1 cellular context compared by ENCODE assay signal in genomic region chr2:170740660-170741059, GRCh38.
TF ChIP-seq lines count a peak whose summit lies in the region.

No MANE protein-coding gene starts in this region.

TF ChIP-seq in K562, 482 proteins besides CTCF, POLR2A, EP300 and RAD21 (continued from another document):
- TF ChIP-seq MGA (IDR thresholded peaks at IDR 0.05) (peak; percentile 91), TFAP4 (CRISPR knock-in tag; IDR thresholded peaks at IDR 0.05; ENCODE audit: borderline replicate concordance) (peak; percentile 74; the same call in 1 of the 2 replicates), MYC (IDR thresholded peaks at IDR 0.05; ENCODE audit: low read depth, low read length) (peak; percentile 78), MYC (CRISPR knock-in tag; IDR thresholded peaks at IDR 0.05; ENCODE audit: borderline replicate concordance, low read depth) (no peak), TAL1 (IDR thresholded peaks at IDR 0.05) (peak; percentile 58; the same call in 1 of the 2 replicates), SMAD1 (IDR thresholded peaks at IDR 0.05; ENCODE audit: low read depth, low read length, partially characterized antibody) (no peak), TCF3 (CRISPR knock-in tag; IDR thresholded peaks at IDR 0.05) (peak; percentile 79), BCL6 (CRISPR knock-in tag; IDR thresholded peaks at IDR 0.05) (no peak)
- TF ChIP-seq, protein P1, sequence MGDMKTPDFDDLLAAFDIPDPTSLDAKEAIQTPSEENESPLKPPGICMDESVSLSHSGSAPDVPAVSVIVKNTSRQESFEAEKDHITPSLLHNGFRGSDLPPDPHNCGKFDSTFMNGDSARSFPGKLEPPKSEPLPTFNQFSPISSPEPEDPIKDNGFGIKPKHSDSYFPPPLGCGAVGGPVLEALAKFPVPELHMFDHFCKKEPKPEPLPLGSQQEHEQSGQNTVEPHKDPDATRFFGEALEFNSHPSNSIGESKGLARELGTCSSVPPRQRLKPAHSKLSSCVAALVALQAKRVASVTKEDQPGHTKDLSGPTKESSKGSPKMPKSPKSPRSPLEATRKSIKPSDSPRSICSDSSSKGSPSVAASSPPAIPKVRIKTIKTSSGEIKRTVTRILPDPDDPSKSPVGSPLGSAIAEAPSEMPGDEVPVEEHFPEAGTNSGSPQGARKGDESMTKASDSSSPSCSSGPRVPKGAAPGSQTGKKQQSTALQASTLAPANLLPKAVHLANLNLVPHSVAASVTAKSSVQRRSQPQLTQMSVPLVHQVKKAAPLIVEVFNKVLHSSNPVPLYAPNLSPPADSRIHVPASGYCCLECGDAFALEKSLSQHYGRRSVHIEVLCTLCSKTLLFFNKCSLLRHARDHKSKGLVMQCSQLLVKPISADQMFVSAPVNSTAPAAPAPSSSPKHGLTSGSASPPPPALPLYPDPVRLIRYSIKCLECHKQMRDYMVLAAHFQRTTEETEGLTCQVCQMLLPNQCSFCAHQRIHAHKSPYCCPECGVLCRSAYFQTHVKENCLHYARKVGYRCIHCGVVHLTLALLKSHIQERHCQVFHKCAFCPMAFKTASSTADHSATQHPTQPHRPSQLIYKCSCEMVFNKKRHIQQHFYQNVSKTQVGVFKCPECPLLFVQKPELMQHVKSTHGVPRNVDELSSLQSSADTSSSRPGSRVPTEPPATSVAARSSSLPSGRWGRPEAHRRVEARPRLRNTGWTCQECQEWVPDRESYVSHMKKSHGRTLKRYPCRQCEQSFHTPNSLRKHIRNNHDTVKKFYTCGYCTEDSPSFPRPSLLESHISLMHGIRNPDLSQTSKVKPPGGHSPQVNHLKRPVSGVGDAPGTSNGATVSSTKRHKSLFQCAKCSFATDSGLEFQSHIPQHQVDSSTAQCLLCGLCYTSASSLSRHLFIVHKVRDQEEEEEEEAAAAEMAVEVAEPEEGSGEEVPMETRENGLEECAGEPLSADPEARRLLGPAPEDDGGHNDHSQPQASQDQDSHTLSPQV (IDR thresholded peaks at IDR 0.05): 0 out of 2 replicates have a peak, but pooled peaks have one; percentile 45
- TF ChIP-seq, protein P2, sequence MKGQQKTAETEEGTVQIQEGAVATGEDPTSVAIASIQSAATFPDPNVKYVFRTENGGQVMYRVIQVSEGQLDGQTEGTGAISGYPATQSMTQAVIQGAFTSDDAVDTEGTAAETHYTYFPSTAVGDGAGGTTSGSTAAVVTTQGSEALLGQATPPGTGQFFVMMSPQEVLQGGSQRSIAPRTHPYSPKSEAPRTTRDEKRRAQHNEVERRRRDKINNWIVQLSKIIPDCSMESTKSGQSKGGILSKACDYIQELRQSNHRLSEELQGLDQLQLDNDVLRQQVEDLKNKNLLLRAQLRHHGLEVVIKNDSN (CRISPR knock-in tag; IDR thresholded peaks at IDR 0.05): peak; percentile 88
- TF ChIP-seq, protein P3, sequence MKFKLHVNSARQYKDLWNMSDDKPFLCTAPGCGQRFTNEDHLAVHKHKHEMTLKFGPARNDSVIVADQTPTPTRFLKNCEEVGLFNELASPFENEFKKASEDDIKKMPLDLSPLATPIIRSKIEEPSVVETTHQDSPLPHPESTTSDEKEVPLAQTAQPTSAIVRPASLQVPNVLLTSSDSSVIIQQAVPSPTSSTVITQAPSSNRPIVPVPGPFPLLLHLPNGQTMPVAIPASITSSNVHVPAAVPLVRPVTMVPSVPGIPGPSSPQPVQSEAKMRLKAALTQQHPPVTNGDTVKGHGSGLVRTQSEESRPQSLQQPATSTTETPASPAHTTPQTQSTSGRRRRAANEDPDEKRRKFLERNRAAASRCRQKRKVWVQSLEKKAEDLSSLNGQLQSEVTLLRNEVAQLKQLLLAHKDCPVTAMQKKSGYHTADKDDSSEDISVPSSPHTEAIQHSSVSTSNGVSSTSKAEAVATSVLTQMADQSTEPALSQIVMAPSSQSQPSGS (CRISPR knock-in tag; IDR thresholded peaks at IDR 0.05): no peak
- TF ChIP-seq, protein P4, sequence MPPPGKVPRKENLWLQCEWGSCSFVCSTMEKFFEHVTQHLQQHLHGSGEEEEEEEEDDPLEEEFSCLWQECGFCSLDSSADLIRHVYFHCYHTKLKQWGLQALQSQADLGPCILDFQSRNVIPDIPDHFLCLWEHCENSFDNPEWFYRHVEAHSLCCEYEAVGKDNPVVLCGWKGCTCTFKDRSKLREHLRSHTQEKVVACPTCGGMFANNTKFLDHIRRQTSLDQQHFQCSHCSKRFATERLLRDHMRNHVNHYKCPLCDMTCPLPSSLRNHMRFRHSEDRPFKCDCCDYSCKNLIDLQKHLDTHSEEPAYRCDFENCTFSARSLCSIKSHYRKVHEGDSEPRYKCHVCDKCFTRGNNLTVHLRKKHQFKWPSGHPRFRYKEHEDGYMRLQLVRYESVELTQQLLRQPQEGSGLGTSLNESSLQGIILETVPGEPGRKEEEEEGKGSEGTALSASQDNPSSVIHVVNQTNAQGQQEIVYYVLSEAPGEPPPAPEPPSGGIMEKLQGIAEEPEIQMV (tag; conservative IDR thresholded peaks at IDR 0.05; ENCODE audit: low read depth): no peak
